Comparison of ENCODE assay signal across 23 cellular contexts in the genomic region with DNA sequence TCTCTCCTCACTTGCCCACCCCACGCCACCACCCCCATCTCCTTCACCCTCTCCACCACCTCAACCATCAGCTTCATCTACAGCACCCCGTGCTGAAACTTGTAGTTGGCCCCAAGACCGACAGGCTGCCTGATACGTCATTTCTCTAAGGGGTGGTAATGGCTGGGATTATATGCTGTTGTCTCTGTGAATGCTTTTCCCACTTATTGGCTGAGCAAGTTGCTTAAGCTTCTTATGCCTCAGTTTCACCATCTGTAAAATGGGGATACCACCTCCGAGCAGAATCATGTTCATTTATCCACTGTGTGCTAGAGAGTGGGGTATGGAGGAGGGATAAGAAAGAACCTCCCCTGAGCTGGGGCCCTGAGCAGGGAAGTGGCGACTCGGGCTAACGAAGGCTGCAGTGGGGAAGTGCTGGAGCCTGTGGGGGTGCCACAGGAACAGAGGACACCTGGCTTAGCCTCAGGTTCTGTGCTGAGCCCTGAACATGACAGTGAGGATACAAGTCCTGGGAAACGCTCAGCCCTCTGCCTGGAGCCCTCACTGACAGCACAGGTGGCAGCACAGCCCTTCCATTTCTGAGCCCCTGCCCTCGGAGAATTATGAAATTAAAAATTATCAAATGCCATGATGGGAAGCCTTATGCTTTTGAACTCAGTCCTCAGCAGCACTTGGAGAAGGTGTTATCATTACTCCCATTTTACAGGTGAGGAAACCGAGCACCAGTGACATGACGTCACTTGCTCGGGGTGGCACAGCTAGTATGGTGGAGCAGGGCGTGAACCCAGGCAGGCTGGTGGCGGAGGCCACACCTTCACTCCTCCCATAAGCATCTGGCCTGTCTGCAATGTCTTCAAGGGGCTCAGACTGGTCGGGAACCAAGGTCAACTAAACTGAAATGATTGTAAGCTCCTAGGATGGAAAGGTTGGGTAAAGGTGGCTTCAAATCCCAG. TPM values are rescaled to one million over a fixed set of nuclear protein-coding genes. Genes with fewer than 3 reads are reported as not detected.
DNase-seq lines count a peak whose midpoint lies in the region; ATAC-seq, FAIRE-seq and TF ChIP-seq lines count a peak whose summit lies in the region.
"Had no signal": no experiment of that assay in that cellular context is flagged by ENCODE, and none has a peak within 500 bp of the region (broad histone marks: within the 10 kb centered on the region; RNA-seq: fewer than 3 reads in every experiment).

No MANE protein-coding gene starts in this region.

- no peaks in the 10 kb centered on the region for H3K9me2 ChIP-seq in SU-DHL-6 (replicated peaks; ENCODE audit: insufficient read depth, low read length)

- H3K27ac Mint-ChIP-seq in activated naive CD4-positive, alpha-beta T cell treated with anti-CD3 and anti-CD28 coated beads for 36 hours, result no peak overlapping the region
- H3K27ac Mint-ChIP-seq in type B pancreatic cell, result peak overlapping the region; percentile 29

- no peaks in the 10 kb centered on the region for H3K27me3 ChIP-seq in SU-DHL-6 (ENCODE audit: low read length)
- H3K27me3 ChIP-seq: breast epithelium, uterus had no signal

- intact Hi-C loops in activated naive CD4-positive, alpha-beta T cell treated with anti-CD3 and anti-CD28 coated beads for 36 hours (cut with micrococcal nuclease), result loop anchor here (5.0 kb wide), 1 partner anchor 207 kb away; no protein-coding TSS in a partner anchor
- intact Hi-C loops in kidney (cut with DNase I), result loop anchor here (5.0 kb wide), 1 partner anchor 57 kb away; no protein-coding TSS in a partner anchor

- no peak overlapping the region for H3K27ac ChIP-seq in SU-DHL-6 (ENCODE audit: low read depth, low read length)
- no peak overlapping the region for H3K27ac ChIP-seq in kidney (ENCODE audit: low read depth in 2 of 2, low read length in 2 of 2)
- H3K27ac ChIP-seq: breast epithelium, prostate gland had no signal

- no peaks in the 10 kb centered on the region for H3F3A ChIP-seq in SU-DHL-6 (ENCODE audit: insufficient read depth)

- H3K79me2 ChIP-seq in SU-DHL-6 (ENCODE audit: insufficient read depth, low read length), result no peaks in the 10 kb centered on the region

- H3K9me3 Mint-ChIP-seq in activated naive CD4-positive, alpha-beta T cell treated with anti-CD3 and anti-CD28 coated beads for 36 hours, result peaks cover 3% of the 10 kb centered on the region
- H3K9me3 Mint-ChIP-seq in type B pancreatic cell, result peaks cover 7% of the 10 kb centered on the region
- H3K9me3 Mint-ChIP-seq: natural killer cell treated with Interleukin-12 subunit alpha and Interleukin-12 subunit beta and Interleukin-15 and Interleukin-18, amount 100 ng/mL, for 72 hours had no signal

- no peak for TF ChIP-seq CTCF in SU-DHL-6 (IDR thresholded peaks at IDR 0.05; ENCODE audit: insufficient read depth, low read length, poor library complexity, severe bottlenecking)
- no peak for TF ChIP-seq CTCF in kidney (IDR thresholded peaks at IDR 0.05; ENCODE audit: borderline replicate concordance, extremely low read depth, insufficient read depth)
- no peak for TF ChIP-seq CTCF in type B pancreatic cell (conservative IDR thresholded peaks at IDR 0.05)

- H4K20me1 ChIP-seq in SU-DHL-6 (ENCODE audit: low read depth, low read length), result no peaks in the 10 kb centered on the region

- no peak for DNase-seq in activated naive CD4-positive, alpha-beta T cell treated with anti-CD3 and anti-CD28 coated beads for 36 hours
- no peak for DNase-seq in activated naive CD4-positive, alpha-beta T cell treated with anti-CD3 and anti-CD28 coated beads, Interleukin-2, amount 50 U/mL, for 16 hours
- peak; percentile 66 for DNase-seq in kidney
- no peak for DNase-seq in type B pancreatic cell (ENCODE audit: extremely low spot score, unreplicated experiment)
- no peak for DNase-seq in NCI-H1417 treated with DMSO at 0.1 percent for 48 hours (lab: John Stamatoyannopoulos, UW)
- DNase-seq in NCI-H1092 treated with DMSO at 0.1 percent for 48 hours (lab: John Stamatoyannopoulos, UW), result no peak
- DNase-seq: ACHN; activated CD4-positive, alpha-beta T cell treated with anti-CD3 and anti-CD28 coated beads for 48 hours; activated naive CD8-positive, alpha-beta T cell treated with anti-CD3 and anti-CD28 coated beads, Interleukin-2, amount 10 ng/mL, durations not matched to agents 7 days and 5 days; cortex of kidney; H9; mesenchymal stem cell; NCI-H2227 treated with DMSO at 0.1 percent for 48 hours; NCI-H82; stimulated activated CD4-positive, alpha-beta T cell treated with anti-CD3 and anti-CD28 coated beads, Interleukin-2, amount 100 ng/mL, for 24 hours; uterus had no signal

- H3K36me3 Mint-ChIP-seq in activated naive CD4-positive, alpha-beta T cell treated with anti-CD3 and anti-CD28 coated beads for 36 hours (ENCODE audit: low read depth), result peaks cover 5% of the 10 kb centered on the region
- no peaks in the 10 kb centered on the region for H3K36me3 Mint-ChIP-seq in type B pancreatic cell
- H3K36me3 Mint-ChIP-seq: activated naive CD8-positive, alpha-beta T cell treated with anti-CD3 and anti-CD28 coated beads, Interleukin-2, amount 10 ng/mL, durations not matched to agents 7 days and 5 days; natural killer cell treated with Interleukin-12 subunit alpha and Interleukin-12 subunit beta and Interleukin-15 and Interleukin-18, amount 100 ng/mL, for 72 hours had no signal

- H3K4me3 Mint-ChIP-seq in activated naive CD4-positive, alpha-beta T cell treated with anti-CD3 and anti-CD28 coated beads for 36 hours, result peak overlapping the region; percentile 94
- no peak overlapping the region for H3K4me3 Mint-ChIP-seq in type B pancreatic cell

- H3K36me3 ChIP-seq in SU-DHL-6 (ENCODE audit: low read length), result no peaks in the 10 kb centered on the region
- H3K36me3 ChIP-seq in kidney (ENCODE audit: control insufficient read depth in 1 of 2, insufficient read depth in 2 of 2, low read length in 2 of 2), result no peaks in the 10 kb centered on the region
- H3K36me3 ChIP-seq: breast epithelium, prostate gland, uterus had no signal

- H3K4me1 ChIP-seq in kidney (ENCODE audit: control insufficient read depth in 1 of 2, insufficient read depth in 1 of 2, low read depth in 1 of 2, low read length in 2 of 2), result peaks cover 8 to 9% of the 10 kb centered on the region in 2 donors
- H3K4me1 ChIP-seq: breast epithelium, uterus had no signal

- H3K4me3 ChIP-seq in SU-DHL-6 (ENCODE audit: insufficient read depth, low read length, poor library complexity, severe bottlenecking), result no peak overlapping the region
- no peak overlapping the region for H3K4me3 ChIP-seq in kidney (ENCODE audit: low read length in 2 of 2)
- H3K4me3 ChIP-seq: prostate gland, uterus had no signal

- CTCF ChIA-PET in activated naive CD4-positive, alpha-beta T cell treated with anti-CD3 and anti-CD28 coated beads for 36 hours (lab: Charles Lee), result interaction anchor here (0.6 to 11.0 kb wide), 21 partner anchors 7 to 374 kb away, joined by 3 to 355 read pairs (median 9); a partner anchor contains a TSS

- 0 out of 2 replicates have a peak, but pooled peaks cover 2% of the 10 kb centered on the region for H3K9me3 ChIP-seq in SU-DHL-6 (ENCODE audit: insufficient read depth, low read length)
- H3K9me3 ChIP-seq in kidney (ENCODE audit: control insufficient read depth in 1 of 2, low read length in 2 of 2), result peaks cover 0 to 3% of the 10 kb centered on the region in 2 donors
- H3K9me3 ChIP-seq: breast epithelium, prostate gland had no signal

- H3K27me3 Mint-ChIP-seq in activated naive CD4-positive, alpha-beta T cell treated with anti-CD3 and anti-CD28 coated beads for 36 hours (ENCODE audit: low read depth), result no peaks in the 10 kb centered on the region
- no peaks in the 10 kb centered on the region for H3K27me3 Mint-ChIP-seq in type B pancreatic cell
- H3K27me3 Mint-ChIP-seq: activated naive CD8-positive, alpha-beta T cell treated with anti-CD3 and anti-CD28 coated beads, Interleukin-2, amount 10 ng/mL, durations not matched to agents 7 days and 5 days; natural killer cell treated with Interleukin-12 subunit alpha and Interleukin-12 subunit beta and Interleukin-15 and Interleukin-18, amount 100 ng/mL, for 72 hours had no signal

- no peak for ATAC-seq in GM19397 (IDR thresholded peaks at IDR 0.05; ENCODE audit: unreplicated experiment)
- ATAC-seq: natural killer cell treated with Interleukin-12 subunit alpha and Interleukin-12 subunit beta and Interleukin-15 and Interleukin-18, amount 100 ng/mL, for 72 hours had no signal

- no peak overlapping the region for H2AFZ ChIP-seq in SU-DHL-6 (ENCODE audit: low read depth, low read length, severe bottlenecking)

- H3K4me2 ChIP-seq in SU-DHL-6 (ENCODE audit: low read depth, low read length, poor library complexity, severe bottlenecking), result peak overlapping the region; percentile 19

- no peak for FAIRE-seq in kidney (lab: Jason Lieb, UNC)
- FAIRE-seq: keratinocyte, TTC549 had no signal

- H3K9ac ChIP-seq in SU-DHL-6 (ENCODE audit: low read length), result no peak overlapping the region
- no peak overlapping the region for H3K9ac ChIP-seq in kidney (ENCODE audit: low read length in 2 of 2)

- H3K4me1 Mint-ChIP-seq in activated naive CD4-positive, alpha-beta T cell treated with anti-CD3 and anti-CD28 coated beads for 36 hours (ENCODE audit: low read depth), result peaks cover 27% of the 10 kb centered on the region
- peaks cover 8% of the 10 kb centered on the region for H3K4me1 Mint-ChIP-seq in type B pancreatic cell (ENCODE audit: unreplicated experiment)

RNA-seq across cellular contexts. Expression of a gene that starts 2.8 kb away (rescaled TPM):
- under 1 TPM; 0.36 to 0.37 TPM for total RNA-seq in activated naive CD4-positive, alpha-beta T cell treated with anti-CD3 and anti-CD28 coated beads for 36 hours
- total RNA-seq in kidney, result 0.13 TPM
- polyA plus RNA-seq in kidney (ENCODE audit: insufficient read depth, low read depth, low replicate concordance), result not detected
- total RNA-seq in type B pancreatic cell (ENCODE audit: low replicate concordance), result 0.24 and 0.40 TPM in 2 replicates
- total RNA-seq: breast epithelium, H9 had no signal

RNA-seq across cellular contexts. Expression of a gene that starts 37.0 kb away (rescaled TPM):
- total RNA-seq in activated naive CD4-positive, alpha-beta T cell treated with anti-CD3 and anti-CD28 coated beads for 36 hours, result 100 to 1,000 TPM; 205 to 208 TPM
- total RNA-seq in kidney (108 TPM), type B pancreatic cell (ENCODE audit: low replicate concordance) (0.24 and 0.29 TPM in 2 replicates)
- polyA plus RNA-seq in kidney (ENCODE audit: insufficient read depth, low read depth, low replicate concordance), result 23.5 TPM

Comparison
In these comparisons a context has a peak if more than half of its experiments do, and no peak if none do; other contexts are left out.
1. RNA of a gene that starts 37.0 kb away (total RNA-seq): 205 to 208 TPM in activated naive CD4-positive, alpha-beta T cell treated with anti-CD3 and anti-CD28 coated beads for 36 hours and 108 TPM in kidney (single experiment); 0.24 to 0.29 TPM in type B pancreatic cell; every median in the first group is over 10 times any median in the second.